In genomic region chr2:69683170-69683971, GRCh38 we compare ENCODE assay signal across 1 cellular context.
TF ChIP-seq lines count a peak whose summit lies in the region.

No MANE protein-coding gene starts in this region.

TF ChIP-seq in K562, 482 proteins besides CTCF, POLR2A, EP300 and RAD21 (continued from another document):
- TF ChIP-seq ELF4 (CRISPR knock-in tag; IDR thresholded peaks at IDR 0.05) (0 out of 2 replicates have a peak, but pooled peaks have one; percentile 35), ETV6 (IDR thresholded peaks at IDR 0.05; ENCODE audit: borderline replicate concordance in 1 of 2, low read depth in 2 of 2, low read length in 1 of 2) (peak in 1 of 2 experiments; percentile 82; a peak in 2 of 4 replicates), ETV6 (CRISPR knock-in tag; IDR thresholded peaks at IDR 0.05; ENCODE audit: borderline replicate concordance) (no peak), ZNF592 (IDR thresholded peaks at IDR 0.05) (0 out of 2 replicates have a peak, but pooled peaks have one; percentile 22), CXXC5 (CRISPR knock-in tag; IDR thresholded peaks at IDR 0.05) (no peak), ZKSCAN8 (CRISPR knock-in tag; IDR thresholded peaks at IDR 0.05) (0 out of 2 replicates have a peak, but pooled peaks have one; percentile 26), RCOR1 (IDR thresholded peaks at IDR 0.05; ENCODE audit: borderline replicate concordance in 1 of 2, low read depth in 2 of 2, low read length in 2 of 2) (peak in 1 of 2 experiments; percentile 74; a peak in 2 of 4 replicates), CBFB (CRISPR knock-in tag; IDR thresholded peaks at IDR 0.05) (no peak), MYC (IDR thresholded peaks at IDR 0.05; ENCODE audit: low read depth, low read length) (peak; percentile 76), MYC (CRISPR knock-in tag; IDR thresholded peaks at IDR 0.05; ENCODE audit: borderline replicate concordance, low read depth) (no peak), CREM (IDR thresholded peaks at IDR 0.05; ENCODE audit: low read depth) (peak; percentile 66), CCNT2 (IDR thresholded peaks at IDR 0.05; ENCODE audit: borderline replicate concordance, extremely low read depth, insufficient read length, low read depth, low read length) (peak; percentile 41), CTCFL (IDR thresholded peaks at IDR 0.05; ENCODE audit: borderline replicate concordance, insufficient read depth, low read depth, low read length, poor library complexity, severe bottlenecking) (no peak), KDM4B (IDR thresholded peaks at IDR 0.05; ENCODE audit: borderline replicate concordance in 2 of 2, low read depth in 1 of 2) (no peak), ATF3 (IDR thresholded peaks at IDR 0.05) (peak; percentile 94), ATF3 (CRISPR knock-in tag; conservative IDR thresholded peaks at IDR 0.05) (no peak), BRCA1 (IDR thresholded peaks at IDR 0.05) (no peak), BRCA1 (CRISPR knock-in tag; IDR thresholded peaks at IDR 0.05) (no peak), ZNF584 (CRISPR knock-in tag; IDR thresholded peaks at IDR 0.05; ENCODE audit: low read depth) (no peak), CTBP1 (IDR thresholded peaks at IDR 0.05; ENCODE audit: borderline replicate concordance) (peak; percentile 91), MTA1 (IDR thresholded peaks at IDR 0.05; ENCODE audit: borderline replicate concordance) (peak; percentile 87; the same call in 1 of the 2 replicates)
